ENCODE assay signal across 24 cellular contexts in the genomic region with DNA sequence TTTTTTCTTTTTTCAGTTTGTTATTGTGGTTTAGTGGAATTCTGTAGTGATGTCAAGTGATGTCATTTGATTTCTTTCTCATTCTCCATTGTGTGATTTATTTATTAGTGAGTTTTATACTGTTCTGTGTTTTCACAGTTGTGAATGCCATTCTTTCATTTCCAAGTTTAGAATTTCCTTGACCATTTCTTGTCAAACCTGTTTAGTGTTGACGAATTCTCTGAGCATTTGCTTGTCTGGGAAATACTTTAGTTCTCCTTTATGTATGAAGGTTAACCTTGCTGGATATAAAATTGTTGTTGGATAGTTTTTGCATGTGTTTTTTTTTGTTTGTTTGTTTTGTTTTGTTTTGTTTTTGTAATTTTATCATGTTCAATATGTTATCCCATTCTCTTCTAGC.
DNase-seq lines count a peak whose midpoint lies in the region; ATAC-seq and TF ChIP-seq lines count a peak whose summit lies in the region.
"Had no signal": no experiment of that assay in that cellular context is flagged by ENCODE, and none has a peak within 500 bp of the region (broad histone marks: within the 10 kb centered on the region; RNA-seq: fewer than 3 reads in every experiment).

No MANE protein-coding gene starts in this region.

- no peak for ATAC-seq in PC-3
- no peak for ATAC-seq in GM18505 (IDR thresholded peaks at IDR 0.05; ENCODE audit: unreplicated experiment)
- no peak for ATAC-seq in GM21447 (IDR thresholded peaks at IDR 0.05; ENCODE audit: unreplicated experiment)
- ATAC-seq: GM12878 had no signal

- no peak overlapping the region for H3K9ac ChIP-seq in PC-3 (ENCODE audit: low read length)
- H3K9ac ChIP-seq: BLaER1 had no signal

- H3K4me1 Mint-ChIP-seq in type B pancreatic cell (ENCODE audit: unreplicated experiment) (no peaks in the 10 kb centered on the region), HFFc6 (ENCODE audit: low read depth) (no peaks in the 10 kb centered on the region)
- H3K4me1 Mint-ChIP-seq: CD14-positive monocyte; CD4-positive, alpha-beta memory T cell; CD4-positive, CD25-positive, alpha-beta regulatory T cell; CD8-positive, alpha-beta memory T cell had no signal

- intact Hi-C loops in PC-3 (cut with micrococcal nuclease): no loop called here

- no peaks in the 10 kb centered on the region for H3F3A ChIP-seq in PC-3 (ENCODE audit: low read length, unreplicated experiment)

- H3K27ac ChIP-seq in PC-3 (ENCODE audit: low read length): no peak overlapping the region
- H3K27ac ChIP-seq: BLaER1 had no signal

- H3K36me3 Mint-ChIP-seq in type B pancreatic cell (peaks cover 4% of the 10 kb centered on the region), HFFc6 (ENCODE audit: low read depth) (no peaks in the 10 kb centered on the region)
- H3K36me3 Mint-ChIP-seq: CD14-positive monocyte; CD4-positive, alpha-beta memory T cell; CD4-positive, CD25-positive, alpha-beta regulatory T cell; CD8-positive, alpha-beta memory T cell had no signal

- peak overlapping the region; percentile 70 for H3K27ac Mint-ChIP-seq in type B pancreatic cell
- no peak overlapping the region for H3K27ac Mint-ChIP-seq in HFFc6
- H3K27ac Mint-ChIP-seq: CD14-positive monocyte; CD4-positive, alpha-beta memory T cell; CD4-positive, CD25-positive, alpha-beta regulatory T cell; CD8-positive, alpha-beta memory T cell had no signal

- H3K79me2 ChIP-seq in PC-3 (ENCODE audit: low read length): no peaks in the 10 kb centered on the region

- no peaks in the 10 kb centered on the region for H3K9me2 ChIP-seq in PC-3 (replicated peaks; ENCODE audit: low read length)

- H3K27me3 ChIP-seq in PC-3 (ENCODE audit: low read length): no peaks in the 10 kb centered on the region
- H3K27me3 ChIP-seq: BE2C, BLaER1 had no signal

- H3K4me3 ChIP-seq in PC-3 (ENCODE audit: low read length) (no peak overlapping the region), epithelial cell of esophagus (ENCODE audit: low read length) (no peak overlapping the region)
- H3K4me3 ChIP-seq: BLaER1, GM12878 had no signal

- POLR2A ChIA-PET in PC-3 (lab: Charles Lee; ENCODE audit: unreplicated experiment): no interaction called here

- no peak overlapping the region for H2AFZ ChIP-seq in PC-3 (ENCODE audit: low read length)

- H3K4me3 Mint-ChIP-seq in type B pancreatic cell (no peak overlapping the region), HFFc6 (no peak overlapping the region)
- H3K4me3 Mint-ChIP-seq: CD14-positive monocyte; CD4-positive, alpha-beta memory T cell; CD4-positive, CD25-positive, alpha-beta regulatory T cell; CD8-positive, alpha-beta memory T cell had no signal

- H3K27me3 Mint-ChIP-seq in type B pancreatic cell: no peaks in the 10 kb centered on the region
- H3K27me3 Mint-ChIP-seq in HFFc6 (ENCODE audit: insufficient read depth): no peaks in the 10 kb centered on the region
- H3K27me3 Mint-ChIP-seq: CD4-positive, alpha-beta memory T cell; CD4-positive, CD25-positive, alpha-beta regulatory T cell; CD8-positive, alpha-beta memory T cell had no signal

- no peaks in the 10 kb centered on the region for H3K4me1 ChIP-seq in PC-3 (ENCODE audit: insufficient read depth, low read length)

- H3K36me3 ChIP-seq in PC-3 (ENCODE audit: low read depth, low read length): no peaks in the 10 kb centered on the region
- H3K36me3 ChIP-seq: BE2C, BLaER1 had no signal

- CTCF ChIA-PET in PC-3 (lab: Charles Lee): no interaction called here

- no peak overlapping the region for H3K4me2 ChIP-seq in PC-3 (ENCODE audit: low read length)
- H3K4me2 ChIP-seq: BLaER1 had no signal

- H4K20me1 ChIP-seq in PC-3 (ENCODE audit: low read length): no peaks in the 10 kb centered on the region
- H4K20me1 ChIP-seq: BLaER1 had no signal

- peaks cover 17% of the 10 kb centered on the region for H3K9me3 Mint-ChIP-seq in type B pancreatic cell
- H3K9me3 Mint-ChIP-seq in HFFc6: peaks cover 70% of the 10 kb centered on the region

- no TSS peak for BruUV-seq in PC-3 (replicated peaks; lab: Mats Ljungman, UMichigan)

- DNase-seq in HT-29 (ENCODE audit: low spot score) (peak; percentile 12), PC-3 (peak; percentile 47), epithelial cell of esophagus (ENCODE audit: low read depth) (peak; percentile 1), type B pancreatic cell (ENCODE audit: extremely low spot score, unreplicated experiment) (no peak), HFFc6 (no peak)
- DNase-seq: 8988T; ACHN; BE2C; C1 segment of cervical spinal cord; CD4-positive, alpha-beta memory T cell; CD4-positive, CD25-positive, alpha-beta regulatory T cell; CD8-positive, alpha-beta memory T cell; COR-L47; DMS 273 treated with DMSO at 0.1 percent for 48 hours; DMS153; DMS79; DND-41; EL; GDM1 had no signal

- TF ChIP-seq POLR2A in GM18505 (IDR thresholded peaks at IDR 0.05; ENCODE audit: borderline replicate concordance, extremely low read depth, insufficient read depth, insufficient read length): no peak

- H3K9me3 ChIP-seq in PC-3 (ENCODE audit: low read length): peaks cover 7% of the 10 kb centered on the region
- H3K9me3 ChIP-seq: BE2C had no signal

- no peak for TF ChIP-seq CTCF in PC-3 (conservative IDR thresholded peaks at IDR 0.05; ENCODE audit: low read depth, low read length)
- TF ChIP-seq CTCF in epithelial cell of esophagus (IDR thresholded peaks at IDR 0.05; ENCODE audit: insufficient read depth, low read depth, low read length, missing control alignments): no peak
- no peak for TF ChIP-seq CTCF in type B pancreatic cell (conservative IDR thresholded peaks at IDR 0.05)
- no peak for TF ChIP-seq CTCF in HFFc6 (IDR thresholded peaks at IDR 0.05)

Comparison
In these comparisons a context has a peak if more than half of its experiments do, and no peak if none do; other contexts are left out.
1. DNase-seq: peak in HT-29 (single experiment), PC-3 (single experiment) and epithelial cell of esophagus (single experiment); none in type B pancreatic cell (single experiment) and HFFc6 (single experiment).